In the genomic region with DNA sequence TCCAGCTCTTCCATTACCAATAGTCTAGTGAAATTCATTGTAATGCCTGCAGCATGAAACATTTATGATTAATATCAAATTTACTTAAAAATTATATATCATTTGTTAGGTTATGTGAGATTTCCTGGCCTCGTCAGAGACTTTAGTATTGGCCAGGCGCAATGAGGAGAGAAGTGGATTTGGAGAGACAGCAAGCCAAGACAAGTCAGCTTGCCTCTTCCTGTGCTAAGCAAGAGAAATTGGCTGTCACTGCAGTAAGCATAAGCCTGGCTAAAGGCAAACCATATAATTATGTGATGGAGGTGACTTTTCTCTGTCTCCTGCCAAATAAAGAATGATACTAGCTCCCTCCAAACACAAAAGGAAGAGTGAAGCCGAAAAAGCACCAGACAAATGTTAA, we compare ENCODE assay signal across 23 cellular contexts.
DNase-seq lines count a peak whose midpoint lies in the region; ATAC-seq and TF ChIP-seq lines count a peak whose summit lies in the region.
"Had no signal": no experiment of that assay in that cellular context is flagged by ENCODE, and none has a peak within 500 bp of the region (broad histone marks: within the 10 kb centered on the region; RNA-seq: fewer than 3 reads in every experiment).

No MANE protein-coding gene starts in this region.

- H3K4me3 ChIP-seq in choroid plexus epithelial cell (ENCODE audit: low read depth, low read length) = no peak overlapping the region
- H3K4me3 ChIP-seq: gastroesophageal sphincter, SJSA1, thyroid gland had no signal

- peak overlapping the region; percentile 49 for H3K4me3 Mint-ChIP-seq in mesothelial cell of epicardium
- H3K4me3 Mint-ChIP-seq: activated CD4-positive, alpha-beta T cell treated with anti-CD3 and anti-CD28 coated beads, Interleukin-2, amount 10 ng/mL, durations not matched to agents 24 days and 14 days; activated naive CD8-positive, alpha-beta T cell; CD4-positive, CD25-positive, alpha-beta regulatory T cell; HFFc6; memory B cell; naive thymus-derived CD8-positive, alpha-beta T cell; T-helper 17 cell had no signal

- TF ChIP-seq POLR2A in GM18505 (IDR thresholded peaks at IDR 0.05; ENCODE audit: borderline replicate concordance, extremely low read depth, insufficient read depth, insufficient read length) = no peak

- H3K4me1 Mint-ChIP-seq in mesothelial cell of epicardium = peaks cover 52% of the 10 kb centered on the region
- H3K4me1 Mint-ChIP-seq: activated CD4-positive, alpha-beta T cell treated with anti-CD3 and anti-CD28 coated beads, Interleukin-2, amount 10 ng/mL, durations not matched to agents 24 days and 14 days; CD4-positive, CD25-positive, alpha-beta regulatory T cell; memory B cell; naive thymus-derived CD8-positive, alpha-beta T cell; T-helper 17 cell had no signal

- H3K27ac Mint-ChIP-seq in mesothelial cell of epicardium = peak overlapping the region; percentile 90
- H3K27ac Mint-ChIP-seq: activated CD4-positive, alpha-beta T cell treated with anti-CD3 and anti-CD28 coated beads, Interleukin-2, amount 10 ng/mL, durations not matched to agents 24 days and 14 days; activated naive CD8-positive, alpha-beta T cell; CD4-positive, CD25-positive, alpha-beta regulatory T cell; HFFc6; memory B cell; naive thymus-derived CD8-positive, alpha-beta T cell; T-helper 17 cell had no signal

- no peak for TF ChIP-seq CTCF in choroid plexus epithelial cell (conservative IDR thresholded peaks at IDR 0.05; ENCODE audit: low read depth, low read length)
- no peak for TF ChIP-seq CTCF in mesothelial cell of epicardium (IDR thresholded peaks at IDR 0.05; ENCODE audit: unreplicated experiment)

- no peak for ATAC-seq in GM18505 (IDR thresholded peaks at IDR 0.05; ENCODE audit: unreplicated experiment)
- ATAC-seq: gastroesophageal sphincter; naive thymus-derived CD8-positive, alpha-beta T cell; stimulated activated naive CD8-positive, alpha-beta T cell treated with anti-CD3 and anti-CD28 coated beads, Interleukin-15, Interleukin-2, amounts not matched to agents 100 U/mL and 50 U/mL, for 24 hours; T-helper 17 cell had no signal

- H3K27me3 Mint-ChIP-seq in mesothelial cell of epicardium (ENCODE audit: low read depth) = no peaks in the 10 kb centered on the region
- H3K27me3 Mint-ChIP-seq: activated CD4-positive, alpha-beta T cell treated with anti-CD3 and anti-CD28 coated beads, Interleukin-2, amount 10 ng/mL, durations not matched to agents 24 days and 14 days; activated naive CD8-positive, alpha-beta T cell; CD4-positive, CD25-positive, alpha-beta regulatory T cell; memory B cell; naive thymus-derived CD8-positive, alpha-beta T cell; T-helper 17 cell had no signal

- H3K9me3 Mint-ChIP-seq in mesothelial cell of epicardium = no peaks in the 10 kb centered on the region
- H3K9me3 Mint-ChIP-seq: HFFc6 had no signal

- no peaks in the 10 kb centered on the region for H3K36me3 Mint-ChIP-seq in mesothelial cell of epicardium
- H3K36me3 Mint-ChIP-seq: activated naive CD8-positive, alpha-beta T cell; CD4-positive, CD25-positive, alpha-beta regulatory T cell; memory B cell; naive thymus-derived CD8-positive, alpha-beta T cell had no signal

- intact Hi-C loops in head of caudate nucleus (cut with DNase I) = no loop called here

- DNase-seq in NCI-H1105 (lab: John Stamatoyannopoulos, UW) = peak; percentile 64
- peak; percentile 39 for DNase-seq in NCI-H2227 (lab: John Stamatoyannopoulos, UW; ENCODE audit: unreplicated experiment)
- peak; percentile 11 for DNase-seq in choroid plexus epithelial cell (ENCODE audit: low read depth)
- no peak for DNase-seq in mesothelial cell of epicardium (ENCODE audit: low spot score in 2 of 2, unreplicated experiment in 2 of 2)
- no peak for DNase-seq in stimulated activated CD4-positive, alpha-beta T cell treated with anti-CD3 and anti-CD28 coated beads, Interleukin-2, amount 100 ng/mL, for 48 hours
- no peak for DNase-seq in head of caudate nucleus
- DNase-seq: activated CD4-positive, alpha-beta T cell treated with anti-CD3 and anti-CD28 coated beads, Interleukin-2, amount 10 ng/mL, durations not matched to agents 24 days and 14 days; CD4-positive, CD25-positive, alpha-beta regulatory T cell; effector CD4-positive, alpha-beta T cell; GF-D8; HFFc6; naive thymus-derived CD8-positive, alpha-beta T cell; NCI-H1092; NK-92 treated with Interleukin-12 subunit alpha and Interleukin-12 subunit beta, amount 100 ng/mL, for 24 hours; stimulated activated CD4-positive, alpha-beta T cell treated with anti-CD3 and anti-CD28 coated beads, Interleukin-4, amount 100 ng/mL, for 4 hours; stimulated activated naive CD8-positive, alpha-beta T cell treated with anti-CD3 and anti-CD28 coated beads, Interleukin-15, Interleukin-2, amounts not matched to agents 100 U/mL and 50 U/mL, for 24 hours; T-helper 17 cell; thyroid gland had no signal

Comparison
In these comparisons a context has a peak if more than half of its experiments do, and no peak if none do; other contexts are left out.
1. DNase-seq: peak in NCI-H1105 (single experiment), NCI-H2227 (single experiment) and choroid plexus epithelial cell (single experiment); none in mesothelial cell of epicardium (0 of 2), stimulated activated CD4-positive, alpha-beta T cell treated with anti-CD3 and anti-CD28 coated beads, Interleukin-2, amount 100 ng/mL, for 48 hours (0 of 2) and head of caudate nucleus (0 of 42).